ENCODE assay signal across 8 cellular contexts in genomic region chr4:56434599-56435000, GRCh38. TPM values are rescaled to one million over a fixed set of nuclear protein-coding genes. Genes with fewer than 3 reads are reported as not detected.
A peak's percentile ranks its signal among the peaks of the same experiment; 100 is the strongest.
DNase-seq lines count a peak whose midpoint lies in the region; ATAC-seq lines count a peak whose summit lies in the region.

No MANE protein-coding gene starts in this region.

- no CpG with 5 or more reads among the region's 9 CpGs for WGBS in iPS DF 6.9 (ENCODE audit: insufficient coverage, insufficient read length)

- H3K4me3 Mint-ChIP-seq in activated T-helper 2 cell treated with anti-CD3 and anti-CD28 coated beads, Interferon-gamma antibody, Interleukin-2, Interleukin-4, amounts not matched to agents 10 μg/mL and 5 μg/mL and 100 μg/mL, durations not matched to agents 14 hours and 24 hours and 36 hours (ENCODE audit: low read depth), result peak overlapping the region; percentile 98
- H3K4me3 Mint-ChIP-seq in stimulated activated naive B cell treated with anti-CD40 and anti-IgM and Interleukin-4, amounts not matched to agents 10 μg/mL and 1 μg/mL and 100 μg/mL, for 72 hours, result peak overlapping the region; percentile 88 to 94

- DNase-seq in NCI-H1436 (lab: John Stamatoyannopoulos, UW) (peak; percentile 26), NCI-H1436 treated with DMSO at 0.1 percent for 48 hours (lab: John Stamatoyannopoulos, UW) (no peak), LoVo (ENCODE audit: low spot score) (peak; percentile 44), iPS DF 6.9 (ENCODE audit: low read depth, low spot score) (no peak), DMS 273 treated with DMSO at 0.1 percent for 48 hours (lab: John Stamatoyannopoulos, UW) (no peak)
- no peak for DNase-seq in activated T-helper 2 cell treated with anti-CD3 and anti-CD28 coated beads, Interferon-gamma antibody, Interleukin-2, Interleukin-4, amounts not matched to agents 10 μg/mL and 5 μg/mL and 100 μg/mL, durations not matched to agents 14 hours and 24 hours and 36 hours (ENCODE audit: low spot score)
- DNase-seq in stimulated activated naive B cell treated with anti-CD40 and anti-IgM and Interleukin-4, amounts not matched to agents 10 μg/mL and 1 μg/mL and 100 μg/mL, for 72 hours, result no peak

- H3K9me3 Mint-ChIP-seq in activated T-helper 2 cell treated with anti-CD3 and anti-CD28 coated beads, Interferon-gamma antibody, Interleukin-2, Interleukin-4, amounts not matched to agents 10 μg/mL and 5 μg/mL and 100 μg/mL, durations not matched to agents 14 hours and 24 hours and 36 hours, result no peaks in the 10 kb centered on the region
- no peaks in the 10 kb centered on the region for H3K9me3 Mint-ChIP-seq in stimulated activated naive B cell treated with anti-CD40 and anti-IgM and Interleukin-4, amounts not matched to agents 10 μg/mL and 1 μg/mL and 100 μg/mL, for 72 hours

- peaks cover 40% of the 10 kb centered on the region for H3K4me1 Mint-ChIP-seq in activated T-helper 2 cell treated with anti-CD3 and anti-CD28 coated beads, Interferon-gamma antibody, Interleukin-2, Interleukin-4, amounts not matched to agents 10 μg/mL and 5 μg/mL and 100 μg/mL, durations not matched to agents 14 hours and 24 hours and 36 hours (ENCODE audit: low read depth)
- H3K4me1 Mint-ChIP-seq in stimulated activated naive B cell treated with anti-CD40 and anti-IgM and Interleukin-4, amounts not matched to agents 10 μg/mL and 1 μg/mL and 100 μg/mL, for 72 hours, result peaks cover 16 to 27% of the 10 kb centered on the region in 2 donors

- H3K9me3 ChIP-seq in iPS DF 6.9 (ENCODE audit: control insufficient read depth, insufficient read depth, low read length), result no peaks in the 10 kb centered on the region

- H3K27ac Mint-ChIP-seq in activated T-helper 2 cell treated with anti-CD3 and anti-CD28 coated beads, Interferon-gamma antibody, Interleukin-2, Interleukin-4, amounts not matched to agents 10 μg/mL and 5 μg/mL and 100 μg/mL, durations not matched to agents 14 hours and 24 hours and 36 hours, result peak overlapping the region; percentile 98
- H3K27ac Mint-ChIP-seq in stimulated activated naive B cell treated with anti-CD40 and anti-IgM and Interleukin-4, amounts not matched to agents 10 μg/mL and 1 μg/mL and 100 μg/mL, for 72 hours, result peak overlapping the region; percentile 99

- H3K4me1 ChIP-seq in iPS DF 6.9 (ENCODE audit: control insufficient read depth, insufficient read depth, low read length), result no peaks in the 10 kb centered on the region

- peaks cover 34% of the 10 kb centered on the region for H3K36me3 Mint-ChIP-seq in activated T-helper 2 cell treated with anti-CD3 and anti-CD28 coated beads, Interferon-gamma antibody, Interleukin-2, Interleukin-4, amounts not matched to agents 10 μg/mL and 5 μg/mL and 100 μg/mL, durations not matched to agents 14 hours and 24 hours and 36 hours (ENCODE audit: low read depth)
- peaks cover 10 to 13% of the 10 kb centered on the region in 2 donors for H3K36me3 Mint-ChIP-seq in stimulated activated naive B cell treated with anti-CD40 and anti-IgM and Interleukin-4, amounts not matched to agents 10 μg/mL and 1 μg/mL and 100 μg/mL, for 72 hours

- H3K27ac ChIP-seq in iPS DF 6.9 (ENCODE audit: low read length), result no peak overlapping the region

- intact Hi-C loops in activated T-helper 2 cell treated with anti-CD3 and anti-CD28 coated beads, Interferon-gamma antibody, Interleukin-2, Interleukin-4, amounts not matched to agents 10 μg/mL and 5 μg/mL and 100 μg/mL, durations not matched to agents 14 hours and 24 hours and 36 hours (cut with micrococcal nuclease), result no loop called here

- H3K27me3 ChIP-seq in iPS DF 6.9 (ENCODE audit: control insufficient read depth, insufficient read depth, low read length), result no peaks in the 10 kb centered on the region

- H3K36me3 ChIP-seq in iPS DF 6.9 (ENCODE audit: control insufficient read depth, insufficient read depth, low read length), result no peaks in the 10 kb centered on the region

- H3K27me3 Mint-ChIP-seq in activated T-helper 2 cell treated with anti-CD3 and anti-CD28 coated beads, Interferon-gamma antibody, Interleukin-2, Interleukin-4, amounts not matched to agents 10 μg/mL and 5 μg/mL and 100 μg/mL, durations not matched to agents 14 hours and 24 hours and 36 hours (ENCODE audit: low read depth), result no peaks in the 10 kb centered on the region
- H3K27me3 Mint-ChIP-seq in stimulated activated naive B cell treated with anti-CD40 and anti-IgM and Interleukin-4, amounts not matched to agents 10 μg/mL and 1 μg/mL and 100 μg/mL, for 72 hours, result no peaks in the 10 kb centered on the region

- peak overlapping the region; percentile 100 for H3K4me3 ChIP-seq in iPS DF 6.9 (ENCODE audit: low read length)

- ATAC-seq in stimulated activated naive B cell treated with anti-CD40 and anti-IgM and Interleukin-4, amounts not matched to agents 10 μg/mL and 1 μg/mL and 100 μg/mL, for 72 hours (replicated peaks), result no peak
- ATAC-seq in GM21390 (IDR thresholded peaks at IDR 0.05; ENCODE audit: unreplicated experiment), result no peak

RNA-seq across cellular contexts. Expression of gene PPAT, which starts 0.8 kb away (rescaled TPM):
- 43.4 and 46.2 TPM in 2 replicates for total RNA-seq in activated T-helper 2 cell treated with anti-CD3 and anti-CD28 coated beads, Interferon-gamma antibody, Interleukin-2, Interleukin-4, amounts not matched to agents 10 μg/mL and 5 μg/mL and 100 μg/mL, durations not matched to agents 14 hours and 24 hours and 36 hours

RNA-seq across cellular contexts. Expression of gene PAICS, which starts 1.5 kb away (rescaled TPM):
- total RNA-seq in activated T-helper 2 cell treated with anti-CD3 and anti-CD28 coated beads, Interferon-gamma antibody, Interleukin-2, Interleukin-4, amounts not matched to agents 10 μg/mL and 5 μg/mL and 100 μg/mL, durations not matched to agents 14 hours and 24 hours and 36 hours, result 320 and 328 TPM in 2 replicates

RNA-seq across cellular contexts. Expression of gene SRP72, which starts 32.8 kb away (rescaled TPM):
- total RNA-seq in activated T-helper 2 cell treated with anti-CD3 and anti-CD28 coated beads, Interferon-gamma antibody, Interleukin-2, Interleukin-4, amounts not matched to agents 10 μg/mL and 5 μg/mL and 100 μg/mL, durations not matched to agents 14 hours and 24 hours and 36 hours, result 187 and 191 TPM in 2 replicates

RNA-seq across cellular contexts. Expression of gene AASDH, which starts 47.3 kb away (rescaled TPM):
- total RNA-seq in activated T-helper 2 cell treated with anti-CD3 and anti-CD28 coated beads, Interferon-gamma antibody, Interleukin-2, Interleukin-4, amounts not matched to agents 10 μg/mL and 5 μg/mL and 100 μg/mL, durations not matched to agents 14 hours and 24 hours and 36 hours, result 10.4 and 15.4 TPM in 2 replicates

Comparison
In these comparisons a context has a peak if more than half of its experiments do, and no peak if none do; other contexts are left out.
1. DNase-seq: peak in NCI-H1436 (single experiment) and LoVo (single experiment); none in NCI-H1436 treated with DMSO at 0.1 percent for 48 hours (single experiment), activated T-helper 2 cell treated with anti-CD3 and anti-CD28 coated beads, Interferon-gamma antibody, Interleukin-2, Interleukin-4, amounts not matched to agents 10 μg/mL and 5 μg/mL and 100 μg/mL, durations not matched to agents 14 hours and 24 hours and 36 hours (single experiment), iPS DF 6.9 (single experiment), stimulated activated naive B cell treated with anti-CD40 and anti-IgM and Interleukin-4, amounts not matched to agents 10 μg/mL and 1 μg/mL and 100 μg/mL, for 72 hours (single experiment) and DMS 273 treated with DMSO at 0.1 percent for 48 hours (single experiment).